9 cellular contexts compared by ENCODE assay signal in the genomic region with DNA sequence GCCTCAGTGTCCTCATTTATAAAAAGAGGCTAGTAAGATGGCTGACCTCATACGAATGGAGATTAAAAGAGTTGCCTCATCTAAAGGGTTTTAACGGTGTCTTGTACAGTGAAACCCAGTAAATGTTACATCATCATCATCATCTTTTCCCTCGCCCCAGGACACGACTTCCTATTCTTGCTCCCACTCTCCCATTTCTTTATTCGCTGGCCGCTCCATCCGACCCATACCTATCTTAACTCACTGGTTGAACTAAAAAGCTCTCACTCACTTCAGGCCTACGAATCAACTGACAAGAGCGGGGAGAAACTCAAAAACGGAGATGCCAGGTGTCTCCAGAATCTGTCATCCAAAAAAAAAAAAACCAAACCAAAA. TPM values are rescaled to one million over a fixed set of nuclear protein-coding genes. Genes with fewer than 3 reads are reported as not detected.
DNase-seq lines count a peak whose midpoint lies in the region; ATAC-seq and TF ChIP-seq lines count a peak whose summit lies in the region.
"Had no signal": no experiment of that assay in that cellular context is flagged by ENCODE, and none has a peak within 500 bp of the region (broad histone marks: within the 10 kb centered on the region; RNA-seq: fewer than 3 reads in every experiment).

No MANE protein-coding gene starts in this region.

- H3K4me3 Mint-ChIP-seq in activated naive CD4-positive, alpha-beta T cell treated with anti-CD3 and anti-CD28 coated beads for 36 hours: no peak overlapping the region
- H3K4me3 Mint-ChIP-seq in HFFc6: no peak overlapping the region
- no peak overlapping the region for H3K4me3 Mint-ChIP-seq in central memory CD8-positive, alpha-beta T cell
- H3K4me3 Mint-ChIP-seq: nephron had no signal

- H3K27ac Mint-ChIP-seq in activated naive CD4-positive, alpha-beta T cell treated with anti-CD3 and anti-CD28 coated beads for 36 hours: no peak overlapping the region
- no peak overlapping the region for H3K27ac Mint-ChIP-seq in HFFc6
- H3K27ac Mint-ChIP-seq in central memory CD8-positive, alpha-beta T cell (ENCODE audit: low read depth): no peak overlapping the region
- H3K27ac Mint-ChIP-seq: nephron had no signal

- peak overlapping the region; percentile 55 for H3K4me3 ChIP-seq in lower leg skin (ENCODE audit: low read depth, poor library complexity, severe bottlenecking)
- H3K4me3 ChIP-seq in aorta (ENCODE audit: low read length in 2 of 2): peak overlapping the region; percentile 40 to 48

- peak; percentile 10 for ATAC-seq in central memory CD8-positive, alpha-beta T cell (replicated peaks; ENCODE audit: extremely low read depth, poor library complexity, severe bottlenecking)
- peak; percentile 33 for ATAC-seq in aorta (ENCODE audit: low FRiP score)

- no peaks in the 10 kb centered on the region for H3K9me3 Mint-ChIP-seq in activated naive CD4-positive, alpha-beta T cell treated with anti-CD3 and anti-CD28 coated beads for 36 hours
- H3K9me3 Mint-ChIP-seq in HFFc6: no peaks in the 10 kb centered on the region
- no peaks in the 10 kb centered on the region for H3K9me3 Mint-ChIP-seq in central memory CD8-positive, alpha-beta T cell
- H3K9me3 Mint-ChIP-seq: nephron had no signal

- WGBS in lower leg skin, 2 donors: 0 to 1% methylated on average over 10 of the region's 10 CpGs
- WGBS in aorta, 2 donors: 0% methylated on average over 10 of the region's 10 CpGs

- peak; percentile 18 for DNase-seq in activated naive CD4-positive, alpha-beta T cell treated with anti-CD3 and anti-CD28 coated beads for 36 hours
- no peak for DNase-seq in activated naive CD4-positive, alpha-beta T cell (lab: John Stamatoyannopoulos, UW)
- DNase-seq in HFFc6 (peak; percentile 24), NCI-H2227 (lab: John Stamatoyannopoulos, UW; ENCODE audit: unreplicated experiment) (peak; percentile 45), lower leg skin (ENCODE audit: low spot score in 2 of 2) (no peak), aorta (no peak), KBM-7 (no peak)
- no peak for DNase-seq in central memory CD8-positive, alpha-beta T cell (ENCODE audit: low spot score in 2 of 2)

- H3K27ac ChIP-seq in aorta (ENCODE audit: low read depth in 1 of 2, low read length in 2 of 2): peak overlapping the region in 1 of 2 donors; percentile 50

- H3K36me3 ChIP-seq in aorta (ENCODE audit: control insufficient read depth in 1 of 2, insufficient read depth in 2 of 2, low read length in 1 of 2): no peaks in the 10 kb centered on the region

- no peaks in the 10 kb centered on the region for H3K27me3 ChIP-seq in aorta (ENCODE audit: control insufficient read depth in 1 of 2, insufficient read depth in 2 of 2, low read length in 1 of 2)

- CTCF ChIA-PET in activated naive CD4-positive, alpha-beta T cell treated with anti-CD3 and anti-CD28 coated beads for 36 hours (lab: Charles Lee): interaction anchor here (0.6 to 3.1 kb wide), 5 partner anchors 21 to 154 kb away, joined by 3 to 20 read pairs (median 5); no protein-coding TSS in a partner anchor

- TF ChIP-seq POLR2A in lower leg skin (IDR thresholded peaks at IDR 0.05): no peak

- H3K4me1 ChIP-seq in aorta (ENCODE audit: control insufficient read depth in 1 of 2, insufficient read depth in 2 of 2, low read length in 2 of 2): peaks cover 0 to 2% of the 10 kb centered on the region in 2 donors

- H3K4me1 Mint-ChIP-seq in activated naive CD4-positive, alpha-beta T cell treated with anti-CD3 and anti-CD28 coated beads for 36 hours (ENCODE audit: low read depth): peaks cover 12% of the 10 kb centered on the region
- H3K4me1 Mint-ChIP-seq in HFFc6 (ENCODE audit: low read depth): no peaks in the 10 kb centered on the region
- peaks cover 6% of the 10 kb centered on the region for H3K4me1 Mint-ChIP-seq in central memory CD8-positive, alpha-beta T cell

- intact Hi-C loops in activated naive CD4-positive, alpha-beta T cell treated with anti-CD3 and anti-CD28 coated beads for 36 hours (cut with micrococcal nuclease): loop anchor here (1.0 to 10.0 kb wide), 11 partner anchors 114 to 1533 kb away; a partner anchor contains a TSS
- intact Hi-C loops in lower leg skin (cut with DNase I; ENCODE audit: low total_unique reads): loop anchor here (5.0 kb wide), 1 partner anchor 115 kb away; no protein-coding TSS in a partner anchor
- intact Hi-C loops in aorta (cut with DNase I): loop anchor here (1.0 to 5.0 kb wide), 5 partner anchors 50 to 117 kb away; a partner anchor contains a TSS

- H3K9me3 ChIP-seq in aorta (ENCODE audit: control insufficient read depth, low read length): no peaks in the 10 kb centered on the region

- no peaks in the 10 kb centered on the region for H3K27me3 Mint-ChIP-seq in activated naive CD4-positive, alpha-beta T cell treated with anti-CD3 and anti-CD28 coated beads for 36 hours (ENCODE audit: low read depth)
- H3K27me3 Mint-ChIP-seq in HFFc6 (ENCODE audit: insufficient read depth): no peaks in the 10 kb centered on the region
- no peaks in the 10 kb centered on the region for H3K27me3 Mint-ChIP-seq in central memory CD8-positive, alpha-beta T cell

- peaks cover 8% of the 10 kb centered on the region for H3K36me3 Mint-ChIP-seq in activated naive CD4-positive, alpha-beta T cell treated with anti-CD3 and anti-CD28 coated beads for 36 hours (ENCODE audit: low read depth)
- H3K36me3 Mint-ChIP-seq in HFFc6 (ENCODE audit: low read depth): peaks cover 7% of the 10 kb centered on the region; the same call in 1 of the 2 replicates
- H3K36me3 Mint-ChIP-seq in central memory CD8-positive, alpha-beta T cell (ENCODE audit: insufficient read depth): peaks cover 11% of the 10 kb centered on the region

- in situ Hi-C loops in KBM-7 (cut with MboI; ENCODE audit: low pct_unique_long_range_greater_than_20kb, low sequenced_read_pairs): no loop called here

- TF ChIP-seq CTCF in HFFc6 (IDR thresholded peaks at IDR 0.05) (no peak), lower leg skin (IDR thresholded peaks at IDR 0.05) (no peak)

RNA-seq across cellular contexts. Expression of a gene that starts 0.5 kb away (rescaled TPM):
- total RNA-seq in activated naive CD4-positive, alpha-beta T cell treated with anti-CD3 and anti-CD28 coated beads for 36 hours: 10 to 100 TPM; 24.5 to 25.0 TPM
- total RNA-seq in HFFc6 (2021; fragmentation: NEBNext Ultra II Directional; extraction: Animal tissue kit (Norgen Biotek cat#: 25700)): 10 to 100 TPM in 2 of 6 experiments, 1 to 10 TPM in 4; 8.3 to 10.7 (median 9.2) TPM
- total RNA-seq in lower leg skin (10 to 100 TPM in 2 of 4 donors, 1 to 10 TPM in 2; 6.8 to 25.0 (median 11.5) TPM), aorta (10 to 100 TPM; 24.8 to 32.5 TPM)
- 10 to 100 TPM; 15.0 to 16.0 TPM for polyA plus RNA-seq in aorta

RNA-seq across cellular contexts. Expression of a gene that starts 55.8 kb away (rescaled TPM):
- total RNA-seq in activated naive CD4-positive, alpha-beta T cell treated with anti-CD3 and anti-CD28 coated beads for 36 hours: not detected
- not detected for total RNA-seq in HFFc6 (2021; fragmentation: NEBNext Ultra II Directional; extraction: Animal tissue kit (Norgen Biotek cat#: 25700))
- total RNA-seq in lower leg skin (1 to 10 TPM in 1 of 4 donors, not detected in 3; 2.8 TPM), aorta (1 to 10 TPM; 1.8 to 5.1 TPM)
- polyA plus RNA-seq in aorta: 1 to 10 TPM in 1 of 2 donors, under 1 TPM in 1; 0.97 to 1.4 TPM

Comparison
In these comparisons a context has a peak if more than half of its experiments do, and no peak if none do; other contexts are left out.
1. DNase-seq: peak in activated naive CD4-positive, alpha-beta T cell treated with anti-CD3 and anti-CD28 coated beads for 36 hours (single experiment), HFFc6 (single experiment) and NCI-H2227 (single experiment); none in activated naive CD4-positive, alpha-beta T cell (0 of 4), central memory CD8-positive, alpha-beta T cell (0 of 2), lower leg skin (0 of 2), aorta (0 of 2) and KBM-7 (single experiment).